Comparison of ENCODE assay signal across 1 cellular context in the genomic region with DNA sequence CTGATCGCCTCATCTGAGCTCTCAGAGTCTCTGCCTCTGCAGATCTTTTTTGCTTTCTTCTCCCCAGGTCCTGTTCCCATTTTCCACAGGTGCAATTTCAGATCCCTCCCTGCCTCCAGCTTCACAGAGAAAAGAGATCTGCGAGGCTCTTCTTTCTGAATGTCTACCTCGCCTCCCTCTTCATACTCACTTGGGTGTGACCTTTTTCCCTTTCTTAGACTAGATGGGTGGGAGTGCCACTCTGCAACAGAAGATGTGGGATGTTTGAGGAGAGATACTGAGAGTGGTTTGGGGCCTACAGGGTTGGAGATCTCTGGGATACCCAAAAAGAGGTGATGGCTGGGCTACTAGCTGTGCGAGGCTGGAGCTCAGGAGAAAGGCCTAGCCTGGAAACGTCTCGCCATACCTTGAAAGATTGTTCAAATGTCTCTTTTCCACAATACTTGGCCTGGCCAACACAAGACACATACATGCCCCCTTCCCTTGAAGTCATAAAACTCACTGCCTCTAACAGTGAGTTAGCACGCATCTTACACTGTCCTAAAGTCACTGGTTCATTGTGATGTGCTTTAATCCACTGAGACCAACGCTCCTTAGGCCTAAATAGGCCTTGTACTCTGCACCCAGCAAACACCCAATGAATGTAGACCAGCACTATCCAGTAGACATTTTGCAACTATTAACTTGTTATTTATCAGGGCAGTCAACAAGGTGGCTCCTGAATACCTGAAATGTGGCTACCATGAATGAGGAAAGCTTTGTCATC.
TF ChIP-seq lines count a peak whose summit lies in the region.

No MANE protein-coding gene starts in this region.

TF ChIP-seq in WTC11, 78 proteins besides CTCF, POLR2A, EP300 and RAD21 (continued from another document):
- TF ChIP-seq, protein P1, sequence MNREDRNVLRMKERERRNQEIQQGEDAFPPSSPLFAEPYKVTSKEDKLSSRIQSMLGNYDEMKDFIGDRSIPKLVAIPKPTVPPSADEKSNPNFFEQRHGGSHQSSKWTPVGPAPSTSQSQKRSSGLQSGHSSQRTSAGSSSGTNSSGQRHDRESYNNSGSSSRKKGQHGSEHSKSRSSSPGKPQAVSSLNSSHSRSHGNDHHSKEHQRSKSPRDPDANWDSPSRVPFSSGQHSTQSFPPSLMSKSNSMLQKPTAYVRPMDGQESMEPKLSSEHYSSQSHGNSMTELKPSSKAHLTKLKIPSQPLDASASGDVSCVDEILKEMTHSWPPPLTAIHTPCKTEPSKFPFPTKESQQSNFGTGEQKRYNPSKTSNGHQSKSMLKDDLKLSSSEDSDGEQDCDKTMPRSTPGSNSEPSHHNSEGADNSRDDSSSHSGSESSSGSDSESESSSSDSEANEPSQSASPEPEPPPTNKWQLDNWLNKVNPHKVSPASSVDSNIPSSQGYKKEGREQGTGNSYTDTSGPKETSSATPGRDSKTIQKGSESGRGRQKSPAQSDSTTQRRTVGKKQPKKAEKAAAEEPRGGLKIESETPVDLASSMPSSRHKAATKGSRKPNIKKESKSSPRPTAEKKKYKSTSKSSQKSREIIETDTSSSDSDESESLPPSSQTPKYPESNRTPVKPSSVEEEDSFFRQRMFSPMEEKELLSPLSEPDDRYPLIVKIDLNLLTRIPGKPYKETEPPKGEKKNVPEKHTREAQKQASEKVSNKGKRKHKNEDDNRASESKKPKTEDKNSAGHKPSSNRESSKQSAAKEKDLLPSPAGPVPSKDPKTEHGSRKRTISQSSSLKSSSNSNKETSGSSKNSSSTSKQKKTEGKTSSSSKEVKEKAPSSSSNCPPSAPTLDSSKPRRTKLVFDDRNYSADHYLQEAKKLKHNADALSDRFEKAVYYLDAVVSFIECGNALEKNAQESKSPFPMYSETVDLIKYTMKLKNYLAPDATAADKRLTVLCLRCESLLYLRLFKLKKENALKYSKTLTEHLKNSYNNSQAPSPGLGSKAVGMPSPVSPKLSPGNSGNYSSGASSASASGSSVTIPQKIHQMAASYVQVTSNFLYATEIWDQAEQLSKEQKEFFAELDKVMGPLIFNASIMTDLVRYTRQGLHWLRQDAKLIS (CRISPR knock-in tag; IDR thresholded peaks at IDR 0.05; ENCODE audit: borderline replicate concordance) = no peak
- TF ChIP-seq JUN (CRISPR knock-in tag; IDR thresholded peaks at IDR 0.05) (no peak), NR1H2 (CRISPR knock-in tag; IDR thresholded peaks at IDR 0.05) (no peak), ZNF317 (CRISPR knock-in tag; IDR thresholded peaks at IDR 0.05; ENCODE audit: borderline replicate concordance, low read depth) (no peak), ETV6 (CRISPR knock-in tag; IDR thresholded peaks at IDR 0.05) (no peak), FOXJ3 (CRISPR knock-in tag; IDR thresholded peaks at IDR 0.05; ENCODE audit: borderline replicate concordance) (no peak), PRRX2 (CRISPR knock-in tag; IDR thresholded peaks at IDR 0.05) (no peak), SOX15 (CRISPR knock-in tag; IDR thresholded peaks at IDR 0.05) (no peak), GRHL2 (CRISPR knock-in tag; IDR thresholded peaks at IDR 0.05; ENCODE audit: insufficient replicate concordance, severe bottlenecking) (no peak), TEAD4 (CRISPR knock-in tag; IDR thresholded peaks at IDR 0.05) (no peak), JAZF1 (CRISPR knock-in tag; IDR thresholded peaks at IDR 0.05) (no peak), ZNF219 (CRISPR knock-in tag; IDR thresholded peaks at IDR 0.05; ENCODE audit: borderline replicate concordance) (no peak)
- TF ChIP-seq, protein P2, sequence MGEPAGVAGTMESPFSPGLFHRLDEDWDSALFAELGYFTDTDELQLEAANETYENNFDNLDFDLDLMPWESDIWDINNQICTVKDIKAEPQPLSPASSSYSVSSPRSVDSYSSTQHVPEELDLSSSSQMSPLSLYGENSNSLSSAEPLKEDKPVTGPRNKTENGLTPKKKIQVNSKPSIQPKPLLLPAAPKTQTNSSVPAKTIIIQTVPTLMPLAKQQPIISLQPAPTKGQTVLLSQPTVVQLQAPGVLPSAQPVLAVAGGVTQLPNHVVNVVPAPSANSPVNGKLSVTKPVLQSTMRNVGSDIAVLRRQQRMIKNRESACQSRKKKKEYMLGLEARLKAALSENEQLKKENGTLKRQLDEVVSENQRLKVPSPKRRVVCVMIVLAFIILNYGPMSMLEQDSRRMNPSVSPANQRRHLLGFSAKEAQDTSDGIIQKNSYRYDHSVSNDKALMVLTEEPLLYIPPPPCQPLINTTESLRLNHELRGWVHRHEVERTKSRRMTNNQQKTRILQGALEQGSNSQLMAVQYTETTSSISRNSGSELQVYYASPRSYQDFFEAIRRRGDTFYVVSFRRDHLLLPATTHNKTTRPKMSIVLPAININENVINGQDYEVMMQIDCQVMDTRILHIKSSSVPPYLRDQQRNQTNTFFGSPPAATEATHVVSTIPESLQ (CRISPR knock-in tag; IDR thresholded peaks at IDR 0.05) = no peak
- TF ChIP-seq, protein P3, sequence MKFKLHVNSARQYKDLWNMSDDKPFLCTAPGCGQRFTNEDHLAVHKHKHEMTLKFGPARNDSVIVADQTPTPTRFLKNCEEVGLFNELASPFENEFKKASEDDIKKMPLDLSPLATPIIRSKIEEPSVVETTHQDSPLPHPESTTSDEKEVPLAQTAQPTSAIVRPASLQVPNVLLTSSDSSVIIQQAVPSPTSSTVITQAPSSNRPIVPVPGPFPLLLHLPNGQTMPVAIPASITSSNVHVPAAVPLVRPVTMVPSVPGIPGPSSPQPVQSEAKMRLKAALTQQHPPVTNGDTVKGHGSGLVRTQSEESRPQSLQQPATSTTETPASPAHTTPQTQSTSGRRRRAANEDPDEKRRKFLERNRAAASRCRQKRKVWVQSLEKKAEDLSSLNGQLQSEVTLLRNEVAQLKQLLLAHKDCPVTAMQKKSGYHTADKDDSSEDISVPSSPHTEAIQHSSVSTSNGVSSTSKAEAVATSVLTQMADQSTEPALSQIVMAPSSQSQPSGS (CRISPR knock-in tag; IDR thresholded peaks at IDR 0.05; ENCODE audit: borderline replicate concordance, low read depth) = no peak
- TF ChIP-seq, protein P4, sequence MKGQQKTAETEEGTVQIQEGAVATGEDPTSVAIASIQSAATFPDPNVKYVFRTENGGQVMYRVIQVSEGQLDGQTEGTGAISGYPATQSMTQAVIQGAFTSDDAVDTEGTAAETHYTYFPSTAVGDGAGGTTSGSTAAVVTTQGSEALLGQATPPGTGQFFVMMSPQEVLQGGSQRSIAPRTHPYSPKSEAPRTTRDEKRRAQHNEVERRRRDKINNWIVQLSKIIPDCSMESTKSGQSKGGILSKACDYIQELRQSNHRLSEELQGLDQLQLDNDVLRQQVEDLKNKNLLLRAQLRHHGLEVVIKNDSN (CRISPR knock-in tag; IDR thresholded peaks at IDR 0.05) = no peak
